In genomic region chr10:132745971-132746370, GRCh38 we compare ENCODE assay signal across 21 cellular contexts. TPM values are rescaled to one million over a fixed set of nuclear protein-coding genes. Genes with fewer than 3 reads are reported as not detected.
A peak's percentile ranks its signal among the peaks of the same experiment; 100 is the strongest.
DNase-seq lines count a peak whose midpoint lies in the region; ATAC-seq and TF ChIP-seq lines count a peak whose summit lies in the region.
"Had no signal": no experiment of that assay in that cellular context is flagged by ENCODE, and none has a peak within 500 bp of the region (broad histone marks: within the 10 kb centered on the region; RNA-seq: fewer than 3 reads in every experiment).

No MANE protein-coding gene starts in this region.

- no peak overlapping the region for H2BK20ac ChIP-seq in H9 (ENCODE audit: low read depth, low read length, poor library complexity, severe bottlenecking)

- no peak overlapping the region for H2AK5ac ChIP-seq in H9 (ENCODE audit: insufficient read length, low read length)

- H3K9ac ChIP-seq in H9 (ENCODE audit: extremely low read depth, insufficient read length, low read length), result no peak overlapping the region
- no peak overlapping the region for H3K9ac ChIP-seq in endodermal cell (ENCODE audit: extremely low read depth, low read length, poor library complexity, severe bottlenecking)
- H3K9ac ChIP-seq in neural progenitor cell, result no peak overlapping the region
- H3K9ac ChIP-seq: BLaER1 had no signal

- no peak overlapping the region for H4K5ac ChIP-seq in H9 (ENCODE audit: insufficient read length, low read depth, low read length)

- H4K8ac ChIP-seq in H9 (replicated peaks; ENCODE audit: insufficient read length, low read depth, low read length), result no peak overlapping the region

- H3K4me3 Mint-ChIP-seq in H9 (no peak overlapping the region), endodermal cell (no peak overlapping the region), neural progenitor cell (no peak overlapping the region)
- no peak overlapping the region for H3K4me3 Mint-ChIP-seq in activated T-cell treated with anti-CD3 and anti-CD28 coated beads, Interleukin-2, amount 50 U/mL, for 4 hours
- H3K4me3 Mint-ChIP-seq: CD14-positive monocyte; CD4-positive, alpha-beta memory T cell had no signal

- no peak overlapping the region for H2BK120ac ChIP-seq in H9 (ENCODE audit: low read depth, low read length, poor library complexity, severe bottlenecking)

- H3K27ac Mint-ChIP-seq in H9 (peak overlapping the region; percentile 25 to 89 (median 89); a peak in 4 of 7 replicates), endodermal cell (peak overlapping the region; percentile 45), neural progenitor cell (no peak overlapping the region)
- H3K27ac Mint-ChIP-seq: CD14-positive monocyte; CD4-positive, alpha-beta memory T cell had no signal

- no peak for ATAC-seq in left lung
- ATAC-seq in activated T-cell treated with anti-CD3 and anti-CD28 coated beads, Interleukin-2, amount 50 U/mL, for 4 hours, result no peak

- H3K27me3 ChIP-seq in H9 (ENCODE audit: insufficient read depth, low read length) (no peaks in the 10 kb centered on the region), endodermal cell (ENCODE audit: control insufficient read depth, insufficient read depth, low read length, poor library complexity, severe bottlenecking) (no peaks in the 10 kb centered on the region), neural progenitor cell (peaks cover 87% of the 10 kb centered on the region), left lung (no peaks in the 10 kb centered on the region)
- H3K27me3 ChIP-seq: BLaER1 had no signal

- H3K27ac ChIP-seq in H9 (ENCODE audit: insufficient read length, low read depth, low read length) (no peak overlapping the region), VCaP (peak overlapping the region; percentile 50), endodermal cell (ENCODE audit: low read depth, low read length) (no peak overlapping the region), neural progenitor cell (no peak overlapping the region), left lung (no peak overlapping the region)
- H3K27ac ChIP-seq: BLaER1 had no signal

- no peak overlapping the region for H3K56ac ChIP-seq in H9 (ENCODE audit: insufficient read length, low read depth, low read length)

- no peaks in the 10 kb centered on the region for H3K23me2 ChIP-seq in H9 (ENCODE audit: insufficient read length, low read depth, low read length, poor library complexity, severe bottlenecking)

- H3K23ac ChIP-seq in H9 (ENCODE audit: insufficient read length, low read depth, low read length), result no peak overlapping the region

- H3K36me3 ChIP-seq in endodermal cell (ENCODE audit: control insufficient read depth, insufficient read depth, low read length), result no peaks in the 10 kb centered on the region
- H3K36me3 ChIP-seq in neural progenitor cell, result no peaks in the 10 kb centered on the region
- H3K36me3 ChIP-seq in left lung, result peaks cover 0 to 45% of the 10 kb centered on the region in 2 donors

- H3K79me1 ChIP-seq in H9 (ENCODE audit: insufficient read depth, low read depth, low read length, poor library complexity, severe bottlenecking), result no peaks in the 10 kb centered on the region

- H3K4me2 ChIP-seq in H9 (ENCODE audit: insufficient read depth, insufficient read length, low read length) (no peak overlapping the region), neural progenitor cell (peak overlapping the region; percentile 70)
- H3K4me2 ChIP-seq: BLaER1 had no signal

- no peak overlapping the region for H3T11ph ChIP-seq in H9 (ENCODE audit: low read length)

- no peak overlapping the region for H3K4me3 ChIP-seq in endodermal cell (ENCODE audit: low read length)
- H3K4me3 ChIP-seq in neural progenitor cell, result no peak overlapping the region
- no peak overlapping the region for H3K4me3 ChIP-seq in left lung
- H3K4me3 ChIP-seq: BLaER1 had no signal

- H3K18ac ChIP-seq in H9 (ENCODE audit: insufficient read length, low read depth, low read length), result peak overlapping the region; percentile 64

- H3K9me3 ChIP-seq in H9 (ENCODE audit: control insufficient read depth, low read depth, low read length), result no peaks in the 10 kb centered on the region
- H3K9me3 ChIP-seq in endodermal cell (ENCODE audit: control insufficient read depth, low read length), result no peaks in the 10 kb centered on the region
- no peaks in the 10 kb centered on the region for H3K9me3 ChIP-seq in neural progenitor cell (ENCODE audit: low read depth)
- H3K9me3 ChIP-seq in left lung, result no peaks in the 10 kb centered on the region
- H3K9me3 ChIP-seq: BLaER1 had no signal

- TF ChIP-seq CTCF in H9 (conservative IDR thresholded peaks at IDR 0.05) (no peak), VCaP (conservative IDR thresholded peaks at IDR 0.05) (no peak), endodermal cell (conservative IDR thresholded peaks at IDR 0.05) (no peak), neural progenitor cell (IDR thresholded peaks at IDR 0.05) (no peak), left lung (IDR thresholded peaks at IDR 0.05) (no peak), GM13976 (IDR thresholded peaks at IDR 0.05; ENCODE audit: borderline replicate concordance, control extremely low read depth, extremely low read depth, insufficient read depth, missing control alignments) (no peak)

- H3K4ac ChIP-seq in H9 (ENCODE audit: low read depth, low read length), result no peak overlapping the region

- H2BK12ac ChIP-seq in H9 (ENCODE audit: insufficient read length, low read depth, low read length), result no peak overlapping the region

- no peak overlapping the region for H2BK5ac ChIP-seq in H9 (ENCODE audit: insufficient read length, low read length)

- no peak for DNase-seq in H9
- no peak for DNase-seq in endodermal cell
- DNase-seq in neural progenitor cell (ENCODE audit: low spot score), result no peak
- no peak for DNase-seq in left lung
- no peak for DNase-seq in GM13976 (ENCODE audit: low spot score)
- no peak for DNase-seq in activated T-cell treated with anti-CD3 and anti-CD28 coated beads, Interleukin-2, amount 50 U/mL, for 4 hours
- no peak for DNase-seq in G401 (ENCODE audit: low spot score)
- DNase-seq: 8988T; CD4-positive, alpha-beta memory T cell; DMS 273 treated with DMSO at 0.1 percent for 48 hours; DMS53; DND-41; EL; HCEC 1CT; KG1 had no signal

- H3K4me1 Mint-ChIP-seq in H9, result peaks cover 47 to 53% of the 10 kb centered on the region in 2 experiments
- H3K4me1 Mint-ChIP-seq in endodermal cell, result peaks cover 18% of the 10 kb centered on the region
- peaks cover 43% of the 10 kb centered on the region for H3K4me1 Mint-ChIP-seq in neural progenitor cell
- H3K4me1 Mint-ChIP-seq in activated T-cell treated with anti-CD3 and anti-CD28 coated beads, Interleukin-2, amount 50 U/mL, for 4 hours (ENCODE audit: low read depth), result no peaks in the 10 kb centered on the region
- H3K4me1 Mint-ChIP-seq: CD14-positive monocyte had no signal

- peak overlapping the region; percentile 55; the same call in 1 of the 2 replicates for H3K14ac ChIP-seq in H9 (ENCODE audit: insufficient read depth, low read length)

- in situ Hi-C loops in GM13976 (cut with MboI; ENCODE audit: low sequenced_read_pairs, unreplicated experiment) (no loop called here), G401 (cut with HindIII; ENCODE audit: low sequenced_read_pairs) (no loop called here)

- H4K20me1 ChIP-seq in H9 (ENCODE audit: control insufficient read depth, insufficient read depth, insufficient read length) (no peaks in the 10 kb centered on the region), neural progenitor cell (ENCODE audit: low read depth) (peaks cover 93% of the 10 kb centered on the region)

- intact Hi-C loops in left lung (cut with DNase I), result no loop called here

- H3K4me1 ChIP-seq in H9 (ENCODE audit: insufficient read depth, low read length) (no peaks in the 10 kb centered on the region; the same call in 1 of the 2 replicates), endodermal cell (ENCODE audit: control insufficient read depth, insufficient read depth, low read length) (peaks cover 10% of the 10 kb centered on the region), neural progenitor cell (peaks cover 29% of the 10 kb centered on the region), left lung (no peaks in the 10 kb centered on the region)

- H2BK15ac ChIP-seq in H9 (ENCODE audit: low read depth, low read length), result no peak overlapping the region

- no CpG with 5 or more reads among the region's 13 CpGs for WGBS in H9 (ENCODE audit: extremely low coverage, insufficient read length, low lambda C conversion rate)
- WGBS in endodermal cell (ENCODE audit: insufficient coverage in 1 of 2, insufficient read length in 1 of 2), 2 experiments, result 93 to 99% methylated on average over 11 to 13 of the region's 13 CpGs

- no peak overlapping the region for H4K91ac ChIP-seq in H9 (ENCODE audit: insufficient read length, low read depth, low read length)

- H3K9me3 Mint-ChIP-seq in H9 (no peaks in the 10 kb centered on the region), endodermal cell (no peaks in the 10 kb centered on the region), neural progenitor cell (no peaks in the 10 kb centered on the region)
- H3K9me3 Mint-ChIP-seq in activated T-cell treated with anti-CD3 and anti-CD28 coated beads, Interleukin-2, amount 50 U/mL, for 4 hours, result no peaks in the 10 kb centered on the region
- H3K9me3 Mint-ChIP-seq: CD4-positive, alpha-beta memory T cell had no signal

- peaks cover 30% of the 10 kb centered on the region for H3F3A ChIP-seq in neural progenitor cell (ENCODE audit: low read depth)

- H3K79me2 ChIP-seq in H9 (ENCODE audit: insufficient read depth, low read length), result no peaks in the 10 kb centered on the region
- no peaks in the 10 kb centered on the region for H3K79me2 ChIP-seq in neural progenitor cell (ENCODE audit: low read depth)

- H2AFZ ChIP-seq in H9 (ENCODE audit: low read length) (no peak overlapping the region), neural progenitor cell (replicated peaks) (no peak overlapping the region)

- H3K27me3 Mint-ChIP-seq in H9 (ENCODE audit: low read depth), result peaks cover 2% of the 10 kb centered on the region; the same call in 1 of the 2 replicates
- H3K27me3 Mint-ChIP-seq in endodermal cell (ENCODE audit: insufficient read depth), result no peaks in the 10 kb centered on the region
- H3K27me3 Mint-ChIP-seq in neural progenitor cell (ENCODE audit: insufficient read depth, low read depth), result peaks cover 28% of the 10 kb centered on the region
- no peaks in the 10 kb centered on the region for H3K27me3 Mint-ChIP-seq in activated T-cell treated with anti-CD3 and anti-CD28 coated beads, Interleukin-2, amount 50 U/mL, for 4 hours (ENCODE audit: low read depth)
- H3K27me3 Mint-ChIP-seq: CD4-positive, alpha-beta memory T cell had no signal

- H3K36me3 Mint-ChIP-seq in H9 (ENCODE audit: insufficient read depth in 1 of 3, low read depth in 3 of 3), result no peaks in the 10 kb centered on the region; a peak in 1 of 7 replicates
- H3K36me3 Mint-ChIP-seq in endodermal cell (ENCODE audit: low read depth), result peaks cover 7% of the 10 kb centered on the region
- peaks cover 3% of the 10 kb centered on the region for H3K36me3 Mint-ChIP-seq in neural progenitor cell
- H3K36me3 Mint-ChIP-seq in activated T-cell treated with anti-CD3 and anti-CD28 coated beads, Interleukin-2, amount 50 U/mL, for 4 hours (ENCODE audit: insufficient read depth), result peaks cover 9% of the 10 kb centered on the region

RNA-seq across cellular contexts. Expression of gene NKX6-2, which starts 40.0 kb away (rescaled TPM):
- total RNA-seq in H9 (2021) (0.13 TPM in 2 replicates), endodermal cell (under 1 TPM in 1 of 2 donors, not detected in 1; 0.31 TPM), neural progenitor cell (ENCODE audit: low replicate concordance) (not detected in 2 replicates), left lung (not detected)
- polyA plus RNA-seq in endodermal cell (2013, experiment 1 of 2), result 0.43 TPM
- 0.37 TPM for polyA plus RNA-seq in endodermal cell (2013, experiment 2 of 2)
- total RNA-seq in activated T-cell treated with anti-CD3 and anti-CD28 coated beads, Interleukin-2, amount 50 U/mL, for 4 hours, result not detected
- not detected in 2 replicates for total RNA-seq in G401 (2014; rRNA removed; shearing (Covaris generic))
- total RNA-seq: A673; CD4-positive, alpha-beta memory T cell; H4 had no signal
- polyA plus RNA-seq: AG04450, CD14-positive monocyte had no signal
